ENCODE assay signal across 13 cellular contexts in genomic region chr7:159027091-159027802, GRCh38.
DNase-seq lines count a peak whose midpoint lies in the region; ATAC-seq, FAIRE-seq and TF ChIP-seq lines count a peak whose summit lies in the region.
"Had no signal": no experiment of that assay in that cellular context is flagged by ENCODE, and none has a peak within 500 bp of the region (broad histone marks: within the 10 kb centered on the region; RNA-seq: fewer than 3 reads in every experiment).

No MANE protein-coding gene starts in this region.

- H3K36me3 ChIP-seq in Caco-2 (ENCODE audit: control insufficient read depth, insufficient read depth, low read length), result no peaks in the 10 kb centered on the region
- no peaks in the 10 kb centered on the region for H3K36me3 ChIP-seq in bronchial epithelial cell (ENCODE audit: control insufficient read depth, insufficient read depth, low read length)
- H3K36me3 ChIP-seq in mucosa of descending colon (ENCODE audit: low read depth), result no peaks in the 10 kb centered on the region
- H3K36me3 ChIP-seq in thyroid gland, result no peaks in the 10 kb centered on the region

- intact Hi-C loops in Caco-2 (cut with micrococcal nuclease; ENCODE audit: unreplicated experiment) (no loop called here), mucosa of descending colon (cut with DNase I, micrococcal nuclease) (no loop called here), thyroid gland (cut with DNase I) (no loop called here)

- H3K9me3 ChIP-seq in Caco-2, result no peaks in the 10 kb centered on the region
- H3K9me3 ChIP-seq in mucosa of descending colon, result no peaks in the 10 kb centered on the region
- H3K9me3 ChIP-seq in thyroid gland, result no peaks in the 10 kb centered on the region

- TF ChIP-seq POLR2A in thyroid gland (IDR thresholded peaks at IDR 0.05), result no peak

- H3K4me1 Mint-ChIP-seq in Caco-2 (ENCODE audit: low read depth, unreplicated experiment), result no peaks in the 10 kb centered on the region

- no peak for TF ChIP-seq CTCF in Caco-2 (IDR thresholded peaks at IDR 0.05; ENCODE audit: insufficient read depth in 1 of 2, low read depth in 1 of 2, low read length in 1 of 2, severe bottlenecking in 1 of 2, unreplicated experiment in 1 of 2)
- no peak for TF ChIP-seq CTCF in bronchial epithelial cell (IDR thresholded peaks at IDR 0.05; ENCODE audit: insufficient read depth, low read length, severe bottlenecking)
- no peak for TF ChIP-seq CTCF in mucosa of descending colon (IDR thresholded peaks at IDR 0.05)
- TF ChIP-seq CTCF in thyroid gland (IDR thresholded peaks at IDR 0.05), result no peak

- peak overlapping the region; percentile 8; the same call in 1 of the 2 replicates for H3K4me3 ChIP-seq in Caco-2 (ENCODE audit: low read depth, low read length)
- H3K4me3 ChIP-seq in bronchial epithelial cell (ENCODE audit: low read depth, low read length), result peak overlapping the region; percentile 44
- H3K4me3 ChIP-seq in mucosa of descending colon, result no peak overlapping the region
- H3K4me3 ChIP-seq in thyroid gland (replicated peaks in 1 of 3), result no peak overlapping the region

- DNase-seq in Caco-2, result no peak
- no peak for DNase-seq in bronchial epithelial cell (ENCODE audit: low read depth)
- no peak for DNase-seq in mucosa of descending colon
- no peak for DNase-seq in activated CD4-positive, alpha-beta T cell treated with anti-CD3 and anti-CD28 coated beads, Interleukin-2, amount 50 U/mL, for 1 hour
- DNase-seq in thyroid gland, result no peak
- no peak for DNase-seq in stimulated activated CD4-positive, alpha-beta T cell treated with anti-CD3 and anti-CD28 coated beads, Interleukin-4, amount 100 ng/mL, for 4 hours
- DNase-seq: aorta; NK-92 treated with Interleukin-12 subunit alpha and Interleukin-12 subunit beta, amount 100 ng/mL, for 24 hours had no signal

- no peaks in the 10 kb centered on the region for H3K36me3 Mint-ChIP-seq in Caco-2 (ENCODE audit: insufficient read depth, unreplicated experiment)
- H3K36me3 Mint-ChIP-seq: stimulated activated effector memory CD8-positive, alpha-beta T cell treated with anti-CD3 and anti-CD28 coated beads, Interleukin-12 subunit alpha, Interleukin-12 subunit beta, amount 100 ng/mL, for 72 hours had no signal

- H3K4me1 ChIP-seq in Caco-2 (peaks cover 8% of the 10 kb centered on the region), mucosa of descending colon (ENCODE audit: low read depth) (no peaks in the 10 kb centered on the region), thyroid gland (peaks cover 0 to 4% of the 10 kb centered on the region in 2 donors)

- H3K27me3 ChIP-seq in Caco-2 (replicated peaks; ENCODE audit: control insufficient read depth, insufficient read depth, low read length), result no peaks in the 10 kb centered on the region
- H3K27me3 ChIP-seq in bronchial epithelial cell (ENCODE audit: control insufficient read depth, insufficient read depth, low read length), result no peaks in the 10 kb centered on the region
- no peaks in the 10 kb centered on the region for H3K27me3 ChIP-seq in thyroid gland

- 79 to 80% methylated on average over 22 of the region's 22 CpGs for WGBS in thyroid gland, 2 donors

- peak; percentile 13 for ATAC-seq in mucosa of descending colon
- no peak for ATAC-seq in HG02981 (IDR thresholded peaks at IDR 0.05; ENCODE audit: unreplicated experiment)
- ATAC-seq: naive thymus-derived CD8-positive, alpha-beta T cell; stimulated activated effector memory CD8-positive, alpha-beta T cell treated with anti-CD3 and anti-CD28 coated beads, Interleukin-12 subunit alpha, Interleukin-12 subunit beta, amount 100 ng/mL, for 72 hours had no signal

- H3K27ac ChIP-seq in thyroid gland, result no peak overlapping the region

- peak; percentile 9; the same call in 1 of the 2 replicates for TF ChIP-seq EP300 in Ishikawa (IDR thresholded peaks at IDR 0.05; ENCODE audit: borderline replicate concordance)

- H3K4me3 Mint-ChIP-seq in Caco-2 (ENCODE audit: unreplicated experiment), result no peak overlapping the region
- H3K4me3 Mint-ChIP-seq: naive thymus-derived CD8-positive, alpha-beta T cell; stimulated activated effector memory CD8-positive, alpha-beta T cell treated with anti-CD3 and anti-CD28 coated beads, Interleukin-12 subunit alpha, Interleukin-12 subunit beta, amount 100 ng/mL, for 72 hours; T-helper 1 cell treated with Interleukin-12 subunit alpha and Interleukin-12 subunit beta and Interleukin-4 antibody, amounts not matched to agents 30 μg/mL and 1 μg/mL, for 36 hours had no signal

- POLR2A ChIA-PET in Caco-2 (lab: Charles Lee), result no interaction called here

- H3K9me3 Mint-ChIP-seq in Caco-2 (ENCODE audit: unreplicated experiment), result peaks cover 7% of the 10 kb centered on the region
- H3K9me3 Mint-ChIP-seq: naive thymus-derived CD8-positive, alpha-beta T cell; stimulated activated effector memory CD8-positive, alpha-beta T cell treated with anti-CD3 and anti-CD28 coated beads, Interleukin-12 subunit alpha, Interleukin-12 subunit beta, amount 100 ng/mL, for 72 hours; T-helper 1 cell treated with Interleukin-12 subunit alpha and Interleukin-12 subunit beta and Interleukin-4 antibody, amounts not matched to agents 30 μg/mL and 1 μg/mL, for 36 hours had no signal

- TF ChIP-seq RAD21 in Ishikawa (IDR thresholded peaks at IDR 0.05; ENCODE audit: low read depth), result peak; percentile 37; the same call in 1 of the 2 replicates

- no TSS peak for BruUV-seq in Caco-2 (replicated peaks; lab: Mats Ljungman, UMichigan)

- no peak overlapping the region for H3K27ac Mint-ChIP-seq in Caco-2 (ENCODE audit: unreplicated experiment)
- H3K27ac Mint-ChIP-seq: stimulated activated effector memory CD8-positive, alpha-beta T cell treated with anti-CD3 and anti-CD28 coated beads, Interleukin-12 subunit alpha, Interleukin-12 subunit beta, amount 100 ng/mL, for 72 hours had no signal

- no peaks in the 10 kb centered on the region for H3K27me3 Mint-ChIP-seq in Caco-2 (ENCODE audit: insufficient read depth, unreplicated experiment)

- FAIRE-seq in bronchial epithelial cell (lab: Jason Lieb, UNC), result no peak

- CTCF ChIA-PET in Caco-2 (lab: Charles Lee), result no interaction called here

TF ChIP-seq in Ishikawa, 13 proteins besides CTCF, POLR2A, EP300 and RAD21:
- TF ChIP-seq EGR1 (IDR thresholded peaks at IDR 0.05), result no peak
- peak; percentile 48; the same call in 1 of the 2 replicates for TF ChIP-seq TEAD4 (IDR thresholded peaks at IDR 0.05)
- TF ChIP-seq CEBPB (IDR thresholded peaks at IDR 0.05), result no peak
- no peak for TF ChIP-seq FOXM1 (IDR thresholded peaks at IDR 0.05; ENCODE audit: borderline replicate concordance, low read depth)
- no peak for TF ChIP-seq YY1 (IDR thresholded peaks at IDR 0.05; ENCODE audit: low read depth)
- no peak for TF ChIP-seq NFIC (IDR thresholded peaks at IDR 0.05)
- TF ChIP-seq ZBTB7A (IDR thresholded peaks at IDR 0.05; ENCODE audit: low read depth), result 0 out of 2 replicates have a peak, but pooled peaks have one; percentile 18
- TF ChIP-seq USF1 (IDR thresholded peaks at IDR 0.05), result 0 out of 2 replicates have a peak, but pooled peaks have one; percentile 15
- TF ChIP-seq TCF12 (IDR thresholded peaks at IDR 0.05; ENCODE audit: low read depth), result 0 out of 2 replicates have a peak, but pooled peaks have one; percentile 20

Comparison
In these comparisons a context has a peak if more than half of its experiments do, and no peak if none do; other contexts are left out.
1. H3K4me3 ChIP-seq: peak in Caco-2 (single experiment) and bronchial epithelial cell (single experiment); none in mucosa of descending colon (single experiment) and thyroid gland (0 of 3).